Comparison of ENCODE assay signal across 13 cellular contexts in the genomic region with DNA sequence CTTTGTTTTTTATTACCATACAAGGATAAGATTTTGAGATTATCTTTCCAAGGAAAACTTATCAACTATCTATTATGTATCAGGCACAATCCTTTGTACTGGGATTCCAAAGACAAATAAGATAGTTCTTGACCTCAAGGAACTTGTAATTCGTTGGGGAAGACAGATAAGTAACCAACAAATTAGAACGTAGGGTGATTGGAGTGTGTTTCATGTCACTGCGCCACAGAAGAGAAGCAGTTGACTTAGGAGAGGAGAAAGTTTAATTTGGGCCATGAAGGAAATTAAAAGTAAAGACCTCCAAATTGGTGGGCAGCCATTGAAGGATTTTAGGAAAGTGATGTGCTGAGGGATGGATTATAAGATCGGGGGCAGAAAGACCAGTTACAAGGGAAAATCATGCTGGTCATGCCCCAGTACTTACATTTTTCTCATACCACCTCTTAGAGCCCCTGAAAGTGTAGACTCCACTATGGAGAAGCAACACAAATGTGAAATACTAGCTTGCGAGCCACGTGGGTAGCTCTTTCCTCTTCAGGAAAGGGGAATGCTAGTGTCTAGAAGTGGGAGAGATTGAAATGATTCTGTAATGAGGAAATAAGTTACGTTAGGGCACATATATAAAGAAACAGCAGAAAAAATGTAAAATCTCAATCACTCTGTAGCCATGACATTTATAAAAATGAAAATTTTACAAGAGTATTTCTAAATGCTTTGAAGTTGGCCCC.
DNase-seq lines count a peak whose midpoint lies in the region; ATAC-seq and TF ChIP-seq lines count a peak whose summit lies in the region.
"Had no signal": no experiment of that assay in that cellular context is flagged by ENCODE, and none has a peak within 500 bp of the region (broad histone marks: within the 10 kb centered on the region; RNA-seq: fewer than 3 reads in every experiment).

No MANE protein-coding gene starts in this region.

- no peaks in the 10 kb centered on the region for H3K9me3 ChIP-seq in SK-N-SH
- H3K9me3 ChIP-seq in RWPE2 (ENCODE audit: severe bottlenecking): no peaks in the 10 kb centered on the region
- H3K9me3 ChIP-seq in esophagus squamous epithelium: no peaks in the 10 kb centered on the region
- no peaks in the 10 kb centered on the region for H3K9me3 ChIP-seq in skeletal muscle tissue (ENCODE audit: control insufficient read depth in 3 of 3, low read length in 3 of 3)
- H3K9me3 ChIP-seq in colonic mucosa: no peaks in the 10 kb centered on the region
- H3K9me3 ChIP-seq: A549 had no signal

- POLR2A ChIA-PET in SK-N-SH (lab: Yijun Ruan, JAX): no interaction called here

- no peaks in the 10 kb centered on the region for H3K27me3 Mint-ChIP-seq in activated T-helper 2 cell treated with anti-CD3 and anti-CD28 coated beads, Interferon-gamma antibody, Interleukin-2, Interleukin-4, amounts not matched to agents 10 μg/mL and 5 μg/mL and 100 μg/mL, durations not matched to agents 14 hours and 24 hours and 36 hours (ENCODE audit: low read depth)
- H3K27me3 Mint-ChIP-seq: stimulated activated naive B cell treated with anti-CD40 and anti-IgM and Interleukin-4, amounts not matched to agents 10 μg/mL and 1 μg/mL and 100 μg/mL, for 72 hours had no signal

- intact Hi-C loops in esophagus squamous epithelium (cut with DNase I): no loop called here
- intact Hi-C loops in colonic mucosa (cut with DNase I): no loop called here
- intact Hi-C loops in activated T-helper 2 cell treated with anti-CD3 and anti-CD28 coated beads, Interferon-gamma antibody, Interleukin-2, Interleukin-4, amounts not matched to agents 10 μg/mL and 5 μg/mL and 100 μg/mL, durations not matched to agents 14 hours and 24 hours and 36 hours (cut with micrococcal nuclease): no loop called here

- H3K4me2 ChIP-seq in SK-N-SH: peak overlapping the region; percentile 42; the same call in 1 of the 2 replicates
- H3K4me2 ChIP-seq: A549 had no signal

- H3K9me2 ChIP-seq in SK-N-SH: no peaks in the 10 kb centered on the region

- TF ChIP-seq POLR2A in esophagus squamous epithelium (IDR thresholded peaks at IDR 0.05): no peak

- H3K4me1 ChIP-seq in SK-N-SH (ENCODE audit: control insufficient read depth in 1 of 2, insufficient read depth in 2 of 2, low read depth in 1 of 2, low read length in 1 of 2) (peaks cover 13 to 57% of the 10 kb centered on the region in 2 experiments), RWPE2 (ENCODE audit: insufficient read depth, poor library complexity, severe bottlenecking) (peaks cover 32% of the 10 kb centered on the region), esophagus squamous epithelium (peaks cover 11 to 78% (median 19%) of the 10 kb centered on the region in 3 donors), skeletal muscle tissue (ENCODE audit: control insufficient read depth in 3 of 3, insufficient read depth in 3 of 3, low read length in 3 of 3) (peaks cover 38 to 53% (median 48%) of the 10 kb centered on the region in 3 donors), colonic mucosa (peaks cover 12% of the 10 kb centered on the region)

- H3K27ac ChIP-seq in SK-N-SH (ENCODE audit: low read depth in 2 of 2, low read length in 1 of 2): peak overlapping the region; percentile 65 to 74
- H3K27ac ChIP-seq in RWPE2 (ENCODE audit: poor library complexity, severe bottlenecking): peak overlapping the region; percentile 92
- H3K27ac ChIP-seq in esophagus squamous epithelium: peak overlapping the region; percentile 4 to 78 (median 46)
- peak overlapping the region; percentile 74 for H3K27ac ChIP-seq in skeletal muscle tissue (ENCODE audit: low read depth, low read length)
- H3K27ac ChIP-seq in colonic mucosa: no peak overlapping the region
- H3K27ac ChIP-seq: A549 had no signal

- H2AFZ ChIP-seq in SK-N-SH (ENCODE audit: low read depth): no peak overlapping the region

- H3K4me3 ChIP-seq in SK-N-SH (ENCODE audit: low read depth in 2 of 2, low read length in 1 of 2) (no peak overlapping the region), RWPE2 (ENCODE audit: severe bottlenecking) (no peak overlapping the region), esophagus squamous epithelium (no peak overlapping the region), skeletal muscle tissue (ENCODE audit: low read length in 3 of 3) (no peak overlapping the region), colonic mucosa (no peak overlapping the region)
- H3K4me3 ChIP-seq: A549 had no signal

- CTCF ChIA-PET in SK-N-SH (lab: Yijun Ruan, JAX): interaction anchor here (2.0 kb wide), 1 partner anchor 15 kb away, joined by 6 read pairs; no protein-coding TSS in a partner anchor

- H3K36me3 ChIP-seq in SK-N-SH (replicated peaks in 1 of 2; ENCODE audit: control insufficient read depth in 1 of 2, insufficient read depth in 2 of 2, low read length in 1 of 2): peaks cover 0 to 5% of the 10 kb centered on the region in 2 experiments
- H3K36me3 ChIP-seq in RWPE2 (ENCODE audit: low read depth): no peaks in the 10 kb centered on the region
- no peaks in the 10 kb centered on the region for H3K36me3 ChIP-seq in esophagus squamous epithelium
- H3K36me3 ChIP-seq in skeletal muscle tissue (ENCODE audit: control insufficient read depth in 3 of 3, insufficient read depth in 3 of 3, low read length in 3 of 3): no peaks in the 10 kb centered on the region
- no peaks in the 10 kb centered on the region for H3K36me3 ChIP-seq in colonic mucosa

- no peak overlapping the region for H3K4me3 Mint-ChIP-seq in activated T-helper 2 cell treated with anti-CD3 and anti-CD28 coated beads, Interferon-gamma antibody, Interleukin-2, Interleukin-4, amounts not matched to agents 10 μg/mL and 5 μg/mL and 100 μg/mL, durations not matched to agents 14 hours and 24 hours and 36 hours (ENCODE audit: low read depth)
- H3K4me3 Mint-ChIP-seq: stimulated activated naive B cell treated with anti-CD40 and anti-IgM and Interleukin-4, amounts not matched to agents 10 μg/mL and 1 μg/mL and 100 μg/mL, for 72 hours had no signal

- H3K27me3 ChIP-seq in SK-N-SH (ENCODE audit: insufficient read depth): no peaks in the 10 kb centered on the region
- no peaks in the 10 kb centered on the region for H3K27me3 ChIP-seq in RWPE2 (ENCODE audit: insufficient read depth, poor library complexity, severe bottlenecking)
- no peaks in the 10 kb centered on the region for H3K27me3 ChIP-seq in esophagus squamous epithelium
- H3K27me3 ChIP-seq in skeletal muscle tissue (ENCODE audit: control insufficient read depth in 3 of 3, insufficient read depth in 3 of 3, low read length in 3 of 3): no peaks in the 10 kb centered on the region
- H3K27me3 ChIP-seq in colonic mucosa: no peaks in the 10 kb centered on the region

- WGBS in SK-N-SH (ENCODE audit: low lambda C conversion rate): 81% methylated on average over 7 of the region's 7 CpGs
- 67 to 72% methylated on average over 7 of the region's 7 CpGs for WGBS in esophagus squamous epithelium, 2 donors

- TF ChIP-seq CTCF in SK-N-SH (IDR thresholded peaks at IDR 0.05): no peak
- no peak for TF ChIP-seq CTCF in RWPE2 (IDR thresholded peaks at IDR 0.05; ENCODE audit: poor library complexity, severe bottlenecking)
- TF ChIP-seq CTCF in esophagus squamous epithelium (IDR thresholded peaks at IDR 0.05): no peak
- TF ChIP-seq CTCF in colonic mucosa (IDR thresholded peaks at IDR 0.05): no peak

- peaks cover 17% of the 10 kb centered on the region; the same call in 1 of the 2 replicates for H3K79me2 ChIP-seq in SK-N-SH (ENCODE audit: insufficient read depth)

- peaks cover 27% of the 10 kb centered on the region for H3K4me1 Mint-ChIP-seq in activated T-helper 2 cell treated with anti-CD3 and anti-CD28 coated beads, Interferon-gamma antibody, Interleukin-2, Interleukin-4, amounts not matched to agents 10 μg/mL and 5 μg/mL and 100 μg/mL, durations not matched to agents 14 hours and 24 hours and 36 hours (ENCODE audit: low read depth)

- H3K27ac Mint-ChIP-seq in activated T-helper 2 cell treated with anti-CD3 and anti-CD28 coated beads, Interferon-gamma antibody, Interleukin-2, Interleukin-4, amounts not matched to agents 10 μg/mL and 5 μg/mL and 100 μg/mL, durations not matched to agents 14 hours and 24 hours and 36 hours: no peak overlapping the region

- TF ChIP-seq RAD21 in SK-N-SH (IDR thresholded peaks at IDR 0.05; ENCODE audit: low read length): no peak

- H3K9me3 Mint-ChIP-seq in activated T-helper 2 cell treated with anti-CD3 and anti-CD28 coated beads, Interferon-gamma antibody, Interleukin-2, Interleukin-4, amounts not matched to agents 10 μg/mL and 5 μg/mL and 100 μg/mL, durations not matched to agents 14 hours and 24 hours and 36 hours: no peaks in the 10 kb centered on the region
- H3K9me3 Mint-ChIP-seq: immature natural killer cell had no signal

- H4K20me1 ChIP-seq in SK-N-SH (ENCODE audit: insufficient read depth): no peaks in the 10 kb centered on the region

- no peak for ATAC-seq in SK-N-SH treated with all-trans-retinoic acid at 6 μM for 48 hours
- ATAC-seq in RWPE2 (ENCODE audit: low read depth): no peak
- ATAC-seq: A549; stimulated activated naive B cell treated with anti-CD40 and anti-IgM and Interleukin-4, amounts not matched to agents 10 μg/mL and 1 μg/mL and 100 μg/mL, for 72 hours had no signal

- peaks cover 38% of the 10 kb centered on the region for H3F3A ChIP-seq in SK-N-SH (replicated peaks; ENCODE audit: insufficient read depth)

- H3K36me3 Mint-ChIP-seq in activated T-helper 2 cell treated with anti-CD3 and anti-CD28 coated beads, Interferon-gamma antibody, Interleukin-2, Interleukin-4, amounts not matched to agents 10 μg/mL and 5 μg/mL and 100 μg/mL, durations not matched to agents 14 hours and 24 hours and 36 hours (ENCODE audit: low read depth): peaks cover 35% of the 10 kb centered on the region
- H3K36me3 Mint-ChIP-seq: immature natural killer cell had no signal

- no peak for DNase-seq in SK-N-SH
- DNase-seq in RWPE2 (ENCODE audit: low spot score): no peak
- no peak for DNase-seq in esophagus squamous epithelium (lab: John Stamatoyannopoulos, UW)
- DNase-seq in colonic mucosa: no peak
- no peak for DNase-seq in hepatic stellate cell (ENCODE audit: low spot score)
- DNase-seq in activated T-helper 2 cell treated with anti-CD3 and anti-CD28 coated beads, Interferon-gamma antibody, Interleukin-2, Interleukin-4, amounts not matched to agents 10 μg/mL and 5 μg/mL and 100 μg/mL, durations not matched to agents 14 hours and 24 hours and 36 hours (ENCODE audit: low spot score): no peak
- DNase-seq: immature natural killer cell; NCI-H1105; NCI-H524; stimulated activated naive B cell treated with anti-CD40 and anti-IgM and Interleukin-4, amounts not matched to agents 10 μg/mL and 1 μg/mL and 100 μg/mL, for 72 hours had no signal

- H3K9ac ChIP-seq in SK-N-SH (no peak overlapping the region), skeletal muscle tissue (ENCODE audit: low read depth in 1 of 3, low read length in 3 of 3) (no peak overlapping the region), colonic mucosa (ENCODE audit: low read depth in 2 of 2, low read length in 2 of 2) (no peak overlapping the region)

- no peak for TF ChIP-seq EP300 in SK-N-SH (IDR thresholded peaks at IDR 0.05; ENCODE audit: borderline replicate concordance in 1 of 2, low read depth in 1 of 2, low read length in 1 of 2)

TF ChIP-seq in SK-N-SH, 30 proteins besides CTCF, POLR2A, EP300 and RAD21:
- no peak for TF ChIP-seq CHD2 (IDR thresholded peaks at IDR 0.05; ENCODE audit: low read length, partially characterized antibody)
